In genomic region chr3:48433472-48434118, GRCh38 we compare ENCODE assay signal across 11 cellular contexts. TPM values are rescaled to one million over a fixed set of nuclear protein-coding genes. Genes with fewer than 3 reads are reported as not detected.
A peak's percentile ranks its signal among the peaks of the same experiment; 100 is the strongest.
DNase-seq lines count a peak whose midpoint lies in the region; ATAC-seq, FAIRE-seq and TF ChIP-seq lines count a peak whose summit lies in the region.
"Had no signal": no experiment of that assay in that cellular context is flagged by ENCODE, and none has a peak within 500 bp of the region (broad histone marks: within the 10 kb centered on the region; RNA-seq: fewer than 3 reads in every experiment).

No MANE protein-coding gene starts in this region.

- TF ChIP-seq CTCF in HepG2 (CRISPR knock-in tag; IDR thresholded peaks at IDR 0.05) (no peak; the same call in 1 of the 2 replicates), right lobe of liver (IDR thresholded peaks at IDR 0.05) (no peak), esophagus muscularis mucosa (IDR thresholded peaks at IDR 0.05) (no peak), nephron (IDR thresholded peaks at IDR 0.05; ENCODE audit: unreplicated experiment in 3 of 3) (no peak)

- no peak overlapping the region for H2AFZ ChIP-seq in HepG2 (ENCODE audit: low read length)

- no peak for TF ChIP-seq RAD21 in HepG2 (CRISPR knock-in tag; IDR thresholded peaks at IDR 0.05)

- CTCF ChIA-PET in HepG2 (lab: Yijun Ruan, JAX; ENCODE audit: low intra/inter-chr PET ratio, low total read pairs) = interaction anchor here (1.2 to 5.7 kb wide), 5 partner anchors 17 to 201 kb away, joined by 3 to 117 read pairs (median 28); no protein-coding TSS in a partner anchor

- 44% methylated on average over 11 of the region's 12 CpGs for WGBS in HepG2 (ENCODE audit: low lambda C conversion rate)
- WGBS in right lobe of liver (ENCODE audit: insufficient coverage, low coverage, low lambda C conversion rate, missing lambda C conversion rate) = 75% methylated on average over 7 of the region's 12 CpGs
- 66% methylated on average over 10 of the region's 12 CpGs for WGBS in esophagus muscularis mucosa

- H3K4me1 ChIP-seq in HepG2 (ENCODE audit: insufficient read depth, low read length) (peaks cover 70% of the 10 kb centered on the region), right lobe of liver (peaks cover 0 to 21% (median 10%) of the 10 kb centered on the region in 4 donors), esophagus muscularis mucosa (peaks cover 35 to 67% (median 62%) of the 10 kb centered on the region in 4 donors)

- peak; percentile 79 for DNase-seq in HepG2 (ENCODE audit: low spot score)
- DNase-seq in right lobe of liver = no peak
- DNase-seq in esophagus muscularis mucosa (ENCODE audit: extremely low spot score) = no peak
- DNase-seq in frontal cortex (ENCODE audit: low spot score in 2 of 2) = no peak
- no peak for DNase-seq in left lobe of liver (ENCODE audit: low spot score)
- DNase-seq in germinal center (ENCODE audit: low spot score) = no peak
- DNase-seq: activated CD4-positive, alpha-beta T cell treated with anti-CD3 and anti-CD28 coated beads for 1 hour; heart left ventricle; NCI-H146 had no signal

- H3K27ac Mint-ChIP-seq in nephron = peak overlapping the region; percentile 82 to 99 (median 92)

- peaks cover 7% of the 10 kb centered on the region for H3K79me2 ChIP-seq in HepG2 (ENCODE audit: insufficient read depth, low read length)

- peak; percentile 80 for FAIRE-seq in HepG2 (lab: Jason Lieb, UNC)
- FAIRE-seq in frontal cortex (lab: Jason Lieb, UNC) = no peak

- TF ChIP-seq EP300 in HepG2 (IDR thresholded peaks at IDR 0.05; ENCODE audit: low read depth in 2 of 2, low read length in 2 of 2) (peak in 1 of 2 experiments; percentile 29; a peak in 1 of 4 replicates), HepG2 (CRISPR knock-in tag; IDR thresholded peaks at IDR 0.05; ENCODE audit: borderline replicate concordance) (no peak), esophagus muscularis mucosa (IDR thresholded peaks at IDR 0.05) (no peak)

- no peaks in the 10 kb centered on the region for H4K20me1 ChIP-seq in HepG2 (ENCODE audit: insufficient read depth, low read length)

- peak overlapping the region in 2 of 3 experiments; percentile 0 to 26; a peak in 2 of 6 replicates for H3K4me3 ChIP-seq in HepG2 (replicated peaks in 1 of 3; ENCODE audit: insufficient read depth in 1 of 3, low read depth in 2 of 3, low read length in 3 of 3)
- no peak overlapping the region for H3K4me3 ChIP-seq in right lobe of liver
- H3K4me3 ChIP-seq in esophagus muscularis mucosa = peak overlapping the region; percentile 20 to 45 (median 25)
- H3K4me3 ChIP-seq: heart left ventricle had no signal

- H3K9me3 ChIP-seq in HepG2 (ENCODE audit: low read length) = no peaks in the 10 kb centered on the region
- no peaks in the 10 kb centered on the region for H3K9me3 ChIP-seq in right lobe of liver
- H3K9me3 ChIP-seq in esophagus muscularis mucosa = no peaks in the 10 kb centered on the region
- H3K9me3 ChIP-seq: heart left ventricle had no signal

- peak overlapping the region; percentile 45 for H3K9ac ChIP-seq in HepG2 (ENCODE audit: insufficient read depth, low read depth, low read length)

- H3K36me3 Mint-ChIP-seq in nephron (ENCODE audit: low read depth) = peaks cover 3% of the 10 kb centered on the region

- H3K4me1 Mint-ChIP-seq in nephron = peaks cover 26% of the 10 kb centered on the region

- intact Hi-C loops in HepG2 (cut with micrococcal nuclease; ENCODE audit: unreplicated experiment) = no loop called here
- intact Hi-C loops in right lobe of liver (cut with DNase I) = no loop called here
- intact Hi-C loops in esophagus muscularis mucosa (cut with DNase I) = no loop called here

- no peak for TF ChIP-seq POLR2A in HepG2 (IDR thresholded peaks at IDR 0.05; ENCODE audit: insufficient read depth in 1 of 2, low read depth in 2 of 2, low read length in 2 of 2)
- TF ChIP-seq POLR2A in right lobe of liver (IDR thresholded peaks at IDR 0.05) = no peak
- no peak for TF ChIP-seq POLR2A in esophagus muscularis mucosa (IDR thresholded peaks at IDR 0.05; ENCODE audit: low read depth)

- peak overlapping the region; percentile 57 to 71 (median 63) for H3K4me3 Mint-ChIP-seq in nephron

- peak overlapping the region; percentile 49 for H3K4me2 ChIP-seq in HepG2 (ENCODE audit: low read depth, low read length)

- no peaks in the 10 kb centered on the region for H3K27me3 Mint-ChIP-seq in nephron (ENCODE audit: low read depth)

- ATAC-seq in HepG2 (peak; percentile 11), right lobe of liver (no peak), left lobe of liver (no peak), HG03175 (IDR thresholded peaks at IDR 0.05; ENCODE audit: unreplicated experiment) (no peak)

- POLR2A ChIA-PET in HepG2 (lab: Yijun Ruan, JAX) = interaction anchor here (1.2 to 9.0 kb wide), 7 partner anchors 10 to 40 kb away, joined by 3 to 130 read pairs (median 17); partner anchors contain the start of gene ATRIP

- no peaks in the 10 kb centered on the region for H3K9me3 Mint-ChIP-seq in nephron

- in situ Hi-C loops in HepG2 (cut with HindIII; ENCODE audit: extremely low pct_ligation_motif_present, low pct_unique_long_range_greater_than_20kb) = no loop called here

- BruUV-seq in HepG2 (replicated peaks; lab: Mats Ljungman, UMichigan) = TSS peak; percentile 40

- H3K27me3 ChIP-seq in HepG2 (ENCODE audit: control insufficient read depth in 1 of 2, insufficient read depth in 2 of 2, low read length in 2 of 2) = no peaks in the 10 kb centered on the region
- no peaks in the 10 kb centered on the region for H3K27me3 ChIP-seq in right lobe of liver
- H3K27me3 ChIP-seq in esophagus muscularis mucosa = no peaks in the 10 kb centered on the region
- H3K27me3 ChIP-seq: heart left ventricle had no signal

- H3K27ac ChIP-seq in HepG2 (ENCODE audit: extremely low read length, insufficient read depth, low read length) (peak overlapping the region; percentile 99), right lobe of liver (no peak overlapping the region), esophagus muscularis mucosa (replicated peaks in 1 of 4) (peak overlapping the region; percentile 93 to 99 (median 98))

- H3K36me3 ChIP-seq in HepG2 (replicated peaks in 1 of 2; ENCODE audit: control insufficient read depth in 1 of 2, insufficient read depth in 2 of 2, low read length in 2 of 2) = peaks cover 1 to 4% of the 10 kb centered on the region in 2 experiments; a peak in 3 of 5 replicates
- peaks cover 0 to 14% (median 0%) of the 10 kb centered on the region in 4 donors for H3K36me3 ChIP-seq in right lobe of liver
- H3K36me3 ChIP-seq in esophagus muscularis mucosa = peaks cover 0 to 17% (median 14%) of the 10 kb centered on the region in 4 donors

RNA-seq across cellular contexts. Expression of gene PLXNB1, which starts 3.7 kb away (rescaled TPM):
- 25.4 and 86.0 TPM in 2 replicates for total RNA-seq in HepG2 (2016; rRNA removed; fragmentation: Illumina TruSeq; extraction: Trizol)
- total RNA-seq in HepG2 (2016; cell fraction: cytosol; rRNA removed; fragmentation: Illumina TruSeq; extraction: Trizol; ENCODE audit: low read depth) = 33.1 and 33.9 TPM in 2 replicates
- 23.9 and 92.3 TPM in 2 replicates for total RNA-seq in HepG2 (2016; cell fraction: insoluble cytoplasmic fraction; rRNA removed; fragmentation: Illumina TruSeq; extraction: Trizol)
- total RNA-seq in HepG2 (2016; cell fraction: membrane; rRNA removed; fragmentation: Illumina TruSeq; extraction: Trizol) = 30.7 and 31.8 TPM in 2 replicates
- total RNA-seq in HepG2 (2016; cell fraction: nucleus; rRNA removed; fragmentation: Illumina TruSeq; extraction: Trizol) = 140 and 158 TPM in 2 replicates
- 143 and 179 TPM in 2 replicates for polyA plus RNA-seq in HepG2 (2011; rRNA removed)
- polyA plus RNA-seq in HepG2 (2011; cell fraction: cytosol; rRNA removed) = 71.5 and 83.2 TPM in 2 replicates
- 1,144 and 1,345 TPM in 2 replicates for polyA plus RNA-seq in HepG2 (2011; cell fraction: nucleus; rRNA removed)
- 140 and 149 TPM in 2 replicates for polyA plus RNA-seq in HepG2 (2012)
- 5.5 and 6.7 TPM in 2 replicates for polyA plus RNA-seq in HepG2 (2016; cell fraction: cytosol; fragmentation: Illumina TruSeq; extraction: Trizol; ENCODE audit: low read depth)
- 23.3 and 26.9 TPM in 2 replicates for polyA plus RNA-seq in HepG2 (2016; cell fraction: insoluble cytoplasmic fraction; fragmentation: Illumina TruSeq; extraction: Trizol; ENCODE audit: low read depth)
- 12.8 and 12.9 TPM in 2 replicates for polyA plus RNA-seq in HepG2 (2016; cell fraction: membrane; fragmentation: Illumina TruSeq; extraction: Trizol; ENCODE audit: low read depth)
- polyA plus RNA-seq in HepG2 (2016; cell fraction: nucleus; fragmentation: Illumina TruSeq; extraction: Trizol; ENCODE audit: insufficient read depth, low read depth) = 420 and 470 TPM in 2 replicates
- 83.4 and 325 TPM in 2 replicates for polyA minus RNA-seq in HepG2 (2011; rRNA and poly(A)+ RNA removed; ENCODE audit: low replicate concordance)
- 54.4 and 79.5 TPM in 2 replicates for polyA minus RNA-seq in HepG2 (2011; cell fraction: cytosol; rRNA and poly(A)+ RNA removed)
- polyA minus RNA-seq in HepG2 (2011; cell fraction: nucleus; rRNA and poly(A)+ RNA removed) = 295 and 329 TPM in 2 replicates
- total RNA-seq in right lobe of liver = 100 to 1,000 TPM in 2 of 6 experiments, 10 to 100 TPM in 4; 65.9 to 132 (median 86.5) TPM
- 100 to 1,000 TPM; 120 to 200 (median 152) TPM for total RNA-seq in esophagus muscularis mucosa
- 32.2 TPM for total RNA-seq in frontal cortex
- total RNA-seq in left lobe of liver = 142 TPM

RNA-seq across cellular contexts. Expression of gene CCDC51, which starts 6.3 kb away (rescaled TPM):
- 29.4 and 38.3 TPM in 2 replicates for total RNA-seq in HepG2 (2016; rRNA removed; fragmentation: Illumina TruSeq; extraction: Trizol)
- 7.6 and 8.2 TPM in 2 replicates for total RNA-seq in HepG2 (2016; cell fraction: cytosol; rRNA removed; fragmentation: Illumina TruSeq; extraction: Trizol; ENCODE audit: low read depth)
- total RNA-seq in HepG2 (2016; cell fraction: insoluble cytoplasmic fraction; rRNA removed; fragmentation: Illumina TruSeq; extraction: Trizol) = 33.5 and 38.7 TPM in 2 replicates
- total RNA-seq in HepG2 (2016; cell fraction: membrane; rRNA removed; fragmentation: Illumina TruSeq; extraction: Trizol) = 12.2 and 12.5 TPM in 2 replicates
- total RNA-seq in HepG2 (2016; cell fraction: nucleus; rRNA removed; fragmentation: Illumina TruSeq; extraction: Trizol) = 12.4 and 13.6 TPM in 2 replicates
- 15.5 and 18.1 TPM in 2 replicates for polyA plus RNA-seq in HepG2 (2011; rRNA removed)
- polyA plus RNA-seq in HepG2 (2011; cell fraction: cytosol; rRNA removed) = 16.8 and 19.2 TPM in 2 replicates
- polyA plus RNA-seq in HepG2 (2011; cell fraction: nucleus; rRNA removed) = 6.5 and 8.5 TPM in 2 replicates
- 8.4 and 9.8 TPM in 2 replicates for polyA plus RNA-seq in HepG2 (2012)
- 3.9 and 4.9 TPM in 2 replicates for polyA plus RNA-seq in HepG2 (2016; cell fraction: cytosol; fragmentation: Illumina TruSeq; extraction: Trizol; ENCODE audit: low read depth)
- 29.3 and 29.9 TPM in 2 replicates for polyA plus RNA-seq in HepG2 (2016; cell fraction: insoluble cytoplasmic fraction; fragmentation: Illumina TruSeq; extraction: Trizol; ENCODE audit: low read depth)
- 8.0 TPM in 2 replicates for polyA plus RNA-seq in HepG2 (2016; cell fraction: membrane; fragmentation: Illumina TruSeq; extraction: Trizol; ENCODE audit: low read depth)
- 16.3 and 19.0 TPM in 2 replicates for polyA plus RNA-seq in HepG2 (2016; cell fraction: nucleus; fragmentation: Illumina TruSeq; extraction: Trizol; ENCODE audit: insufficient read depth, low read depth)
- 11.3 and 25.4 TPM in 2 replicates for polyA minus RNA-seq in HepG2 (2011; rRNA and poly(A)+ RNA removed; ENCODE audit: low replicate concordance)
- 4.5 and 4.7 TPM in 2 replicates for polyA minus RNA-seq in HepG2 (2011; cell fraction: cytosol; rRNA and poly(A)+ RNA removed)
- 3.0 and 3.3 TPM in 2 replicates for polyA minus RNA-seq in HepG2 (2011; cell fraction: nucleus; rRNA and poly(A)+ RNA removed)
- 10 to 100 TPM in 2 of 6 experiments, 1 to 10 TPM in 4; 5.9 to 16.0 (median 8.1) TPM for total RNA-seq in right lobe of liver
- 10 to 100 TPM; 15.6 to 26.6 (median 23.0) TPM for total RNA-seq in esophagus muscularis mucosa
- 12.6 TPM for total RNA-seq in frontal cortex
- 9.2 TPM for total RNA-seq in left lobe of liver

RNA-seq across cellular contexts. Expression of gene TMA7, which starts 6.5 kb away (rescaled TPM):
- total RNA-seq in HepG2 (2016; rRNA removed; fragmentation: Illumina TruSeq; extraction: Trizol) (486 and 510 TPM in 2 replicates), right lobe of liver (100 to 1,000 TPM in 2 of 6 experiments, 10 to 100 TPM in 4; 64.8 to 182 (median 80.1) TPM), esophagus muscularis mucosa (100 to 1,000 TPM; 167 to 270 (median 205) TPM), frontal cortex (99.9 TPM), left lobe of liver (69.3 TPM)
- 913 and 1,296 TPM in 2 replicates for total RNA-seq in HepG2 (2016; cell fraction: cytosol; rRNA removed; fragmentation: Illumina TruSeq; extraction: Trizol; ENCODE audit: low read depth)
- 511 and 522 TPM in 2 replicates for total RNA-seq in HepG2 (2016; cell fraction: insoluble cytoplasmic fraction; rRNA removed; fragmentation: Illumina TruSeq; extraction: Trizol)
- 763 and 886 TPM in 2 replicates for total RNA-seq in HepG2 (2016; cell fraction: membrane; rRNA removed; fragmentation: Illumina TruSeq; extraction: Trizol)
- 177 and 187 TPM in 2 replicates for total RNA-seq in HepG2 (2016; cell fraction: nucleus; rRNA removed; fragmentation: Illumina TruSeq; extraction: Trizol)
- 80.9 and 100 TPM in 2 replicates for polyA plus RNA-seq in HepG2 (2011; rRNA removed)
- 69.9 and 96.6 TPM in 2 replicates for polyA plus RNA-seq in HepG2 (2011; cell fraction: cytosol; rRNA removed)
- polyA plus RNA-seq in HepG2 (2011; cell fraction: nucleus; rRNA removed) = 23.2 and 42.0 TPM in 2 replicates
- 194 and 244 TPM in 2 replicates for polyA plus RNA-seq in HepG2 (2012)
- 1,200 and 1,620 TPM in 2 replicates for polyA plus RNA-seq in HepG2 (2016; cell fraction: cytosol; fragmentation: Illumina TruSeq; extraction: Trizol; ENCODE audit: low read depth)
- 517 and 532 TPM in 2 replicates for polyA plus RNA-seq in HepG2 (2016; cell fraction: insoluble cytoplasmic fraction; fragmentation: Illumina TruSeq; extraction: Trizol; ENCODE audit: low read depth)
- 742 and 956 TPM in 2 replicates for polyA plus RNA-seq in HepG2 (2016; cell fraction: membrane; fragmentation: Illumina TruSeq; extraction: Trizol; ENCODE audit: low read depth)
- 336 and 389 TPM in 2 replicates for polyA plus RNA-seq in HepG2 (2016; cell fraction: nucleus; fragmentation: Illumina TruSeq; extraction: Trizol; ENCODE audit: insufficient read depth, low read depth)
- 4.4 and 15.7 TPM in 2 replicates for polyA minus RNA-seq in HepG2 (2011; rRNA and poly(A)+ RNA removed; ENCODE audit: low replicate concordance)
- polyA minus RNA-seq in HepG2 (2011; cell fraction: cytosol; rRNA and poly(A)+ RNA removed) = 18.7 and 23.2 TPM in 2 replicates
- polyA minus RNA-seq in HepG2 (2011; cell fraction: nucleus; rRNA and poly(A)+ RNA removed) = 18.4 and 25.9 TPM in 2 replicates

RNA-seq across cellular contexts. Expression of gene ATRIP, which starts 12.9 kb away (rescaled TPM):
- total RNA-seq in HepG2 (2016; rRNA removed; fragmentation: Illumina TruSeq; extraction: Trizol) (11.4 and 12.5 TPM in 2 replicates), right lobe of liver (1 to 10 TPM; 2.4 to 4.5 (median 3.2) TPM), esophagus muscularis mucosa (1 to 10 TPM; 4.2 to 8.5 (median 5.3) TPM), frontal cortex (7.3 TPM), left lobe of liver (3.3 TPM)
- total RNA-seq in HepG2 (2016; cell fraction: cytosol; rRNA removed; fragmentation: Illumina TruSeq; extraction: Trizol; ENCODE audit: low read depth) = 2.6 and 2.7 TPM in 2 replicates
- total RNA-seq in HepG2 (2016; cell fraction: insoluble cytoplasmic fraction; rRNA removed; fragmentation: Illumina TruSeq; extraction: Trizol) = 9.5 and 10.4 TPM in 2 replicates
- total RNA-seq in HepG2 (2016; cell fraction: membrane; rRNA removed; fragmentation: Illumina TruSeq; extraction: Trizol) = 2.4 and 3.4 TPM in 2 replicates
- total RNA-seq in HepG2 (2016; cell fraction: nucleus; rRNA removed; fragmentation: Illumina TruSeq; extraction: Trizol) = 7.4 and 11.0 TPM in 2 replicates
- polyA plus RNA-seq in HepG2 (2011; rRNA removed) = 5.1 and 5.3 TPM in 2 replicates
- polyA plus RNA-seq in HepG2 (2011; cell fraction: cytosol; rRNA removed) = 3.7 and 4.7 TPM in 2 replicates
- polyA plus RNA-seq in HepG2 (2011; cell fraction: nucleus; rRNA removed) = 12.6 and 13.3 TPM in 2 replicates
- 3.2 and 4.1 TPM in 2 replicates for polyA plus RNA-seq in HepG2 (2012)
- 0.97 and 1.0 TPM in 2 replicates for polyA plus RNA-seq in HepG2 (2016; cell fraction: cytosol; fragmentation: Illumina TruSeq; extraction: Trizol; ENCODE audit: low read depth)
- 7.8 and 11.5 TPM in 2 replicates for polyA plus RNA-seq in HepG2 (2016; cell fraction: insoluble cytoplasmic fraction; fragmentation: Illumina TruSeq; extraction: Trizol; ENCODE audit: low read depth)
- 1.2 and 1.5 TPM in 2 replicates for polyA plus RNA-seq in HepG2 (2016; cell fraction: membrane; fragmentation: Illumina TruSeq; extraction: Trizol; ENCODE audit: low read depth)
- polyA plus RNA-seq in HepG2 (2016; cell fraction: nucleus; fragmentation: Illumina TruSeq; extraction: Trizol; ENCODE audit: insufficient read depth, low read depth) = 14.7 and 21.6 TPM in 2 replicates
- polyA minus RNA-seq in HepG2 (2011; rRNA and poly(A)+ RNA removed; ENCODE audit: low replicate concordance) = 11.5 and 35.8 TPM in 2 replicates
- polyA minus RNA-seq in HepG2 (2011; cell fraction: cytosol; rRNA and poly(A)+ RNA removed) = 2.1 and 3.8 TPM in 2 replicates
- polyA minus RNA-seq in HepG2 (2011; cell fraction: nucleus; rRNA and poly(A)+ RNA removed) = 5.2 and 9.8 TPM in 2 replicates

Comparison
In these comparisons a context has a peak if more than half of its experiments do, and no peak if none do; other contexts are left out.
1. H3K27ac ChIP-seq: peak in HepG2 (single experiment) and esophagus muscularis mucosa (4 of 4); none in right lobe of liver (0 of 3).
2. H3K4me3 ChIP-seq: peak in HepG2 (2 of 3) and esophagus muscularis mucosa (4 of 4); none in right lobe of liver (0 of 3).